21 cellular contexts compared by ENCODE assay signal in the genomic region with DNA sequence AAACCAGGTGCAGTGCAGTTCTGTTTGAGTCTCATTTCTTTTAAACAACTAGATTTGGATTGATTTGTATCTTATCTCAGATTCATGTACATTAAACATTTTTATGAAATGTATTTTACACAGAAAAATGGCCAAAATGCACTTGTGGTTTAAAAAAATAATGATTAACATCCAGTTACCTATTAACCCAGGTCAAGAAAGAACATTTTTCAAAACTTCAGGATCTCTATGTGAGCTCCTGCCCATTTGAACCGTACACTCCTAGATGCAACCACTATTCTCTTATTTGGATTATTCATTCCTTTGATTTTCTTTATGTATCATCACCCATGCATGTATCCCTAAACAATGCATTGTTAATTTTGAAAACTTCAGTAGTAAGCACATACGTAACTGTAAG. TPM values are rescaled to one million over a fixed set of nuclear protein-coding genes. Genes with fewer than 3 reads are reported as not detected.
DNase-seq lines count a peak whose midpoint lies in the region; ATAC-seq lines count a peak whose summit lies in the region.
"Had no signal": no experiment of that assay in that cellular context is flagged by ENCODE, and none has a peak within 500 bp of the region (broad histone marks: within the 10 kb centered on the region; RNA-seq: fewer than 3 reads in every experiment).

No MANE protein-coding gene starts in this region.

- no peak for ATAC-seq in activated T-cell treated with anti-CD3 and anti-CD28 coated beads, Interleukin-2, amount 50 U/mL, for 72 hours (replicated peaks in 1 of 2)
- peak; percentile 49 for ATAC-seq in HG03354 (IDR thresholded peaks at IDR 0.05; ENCODE audit: poor library complexity, severe bottlenecking, unreplicated experiment)
- ATAC-seq in left lobe of liver, result peak; percentile 89
- ATAC-seq in naive thymus-derived CD8-positive, alpha-beta T cell, result no peak
- ATAC-seq in HG02642 (IDR thresholded peaks at IDR 0.05; ENCODE audit: poor library complexity, unreplicated experiment), result no peak
- ATAC-seq in GM18498 (IDR thresholded peaks at IDR 0.05; ENCODE audit: unreplicated experiment), result no peak
- ATAC-seq: K562, Right ventricle myocardium inferior had no signal

- H3K27me3 Mint-ChIP-seq in activated T-cell treated with anti-CD3 and anti-CD28 coated beads, Interleukin-2, amount 50 U/mL, for 72 hours (ENCODE audit: low read depth), result no peaks in the 10 kb centered on the region
- no peaks in the 10 kb centered on the region for H3K27me3 Mint-ChIP-seq in naive thymus-derived CD8-positive, alpha-beta T cell

- H3K9me3 Mint-ChIP-seq in activated T-cell treated with anti-CD3 and anti-CD28 coated beads, Interleukin-2, amount 50 U/mL, for 72 hours, result no peaks in the 10 kb centered on the region
- H3K9me3 Mint-ChIP-seq in naive thymus-derived CD8-positive, alpha-beta T cell, result no peaks in the 10 kb centered on the region

- H3K4me1 Mint-ChIP-seq in activated T-cell treated with anti-CD3 and anti-CD28 coated beads, Interleukin-2, amount 50 U/mL, for 72 hours (ENCODE audit: low read depth), result peaks cover 44% of the 10 kb centered on the region
- peaks cover 11 to 63% (median 49%) of the 10 kb centered on the region in 4 donors for H3K4me1 Mint-ChIP-seq in naive thymus-derived CD8-positive, alpha-beta T cell

- H3K36me3 Mint-ChIP-seq in activated T-cell treated with anti-CD3 and anti-CD28 coated beads, Interleukin-2, amount 50 U/mL, for 72 hours (ENCODE audit: insufficient read depth in 2 of 2), result peaks cover 10 to 41% of the 10 kb centered on the region in 2 donors
- H3K36me3 Mint-ChIP-seq in naive thymus-derived CD8-positive, alpha-beta T cell, result peaks cover 8 to 86% (median 18%) of the 10 kb centered on the region in 3 donors

- POLR2A ChIA-PET in naive thymus-derived CD8-positive, alpha-beta T cell (lab: Charles Lee), result no interaction called here

- no peak overlapping the region for H3K4me3 Mint-ChIP-seq in activated T-cell treated with anti-CD3 and anti-CD28 coated beads, Interleukin-2, amount 50 U/mL, for 72 hours
- no peak overlapping the region for H3K4me3 Mint-ChIP-seq in naive thymus-derived CD8-positive, alpha-beta T cell

- peak overlapping the region; percentile 2 for H3K27ac Mint-ChIP-seq in activated T-cell treated with anti-CD3 and anti-CD28 coated beads, Interleukin-2, amount 50 U/mL, for 72 hours
- H3K27ac Mint-ChIP-seq in naive thymus-derived CD8-positive, alpha-beta T cell, result peak overlapping the region in 4 of 10 donors; percentile 16 to 80 (median 24)

- no peak for DNase-seq in activated T-cell treated with anti-CD3 and anti-CD28 coated beads, Interleukin-2, amount 50 U/mL, for 72 hours
- DNase-seq in activated T-cell treated with anti-CD3 and anti-CD28 coated beads, Interleukin-2, amount 50 U/mL, for 48 hours, result no peak
- DNase-seq in left lobe of liver (ENCODE audit: low spot score) (no peak), renal cortical epithelial cell (ENCODE audit: low read depth) (peak; percentile 55)
- no peak for DNase-seq in naive thymus-derived CD8-positive, alpha-beta T cell
- DNase-seq: BE2C, Caco-2, DND-41, H7, MM.1S, NCI-H1048, NCI-H1417 treated with DMSO at 0.1 percent for 48 hours, NCI-H187, NCI-H446 treated with DMSO at 0.1 percent for 48 hours, NCI-H526 treated with DMSO at 0.1 percent for 48 hours, OCI-M1 had no signal

RNA-seq across cellular contexts. Expression of a gene that starts 22.6 kb away (rescaled TPM):
- 10 to 100 TPM; 74.7 to 79.9 TPM for total RNA-seq in activated T-cell treated with anti-CD3 and anti-CD28 coated beads, Interleukin-2, amount 50 U/mL, for 72 hours
- total RNA-seq in left lobe of liver, result 12.0 TPM
- total RNA-seq in renal cortical epithelial cell, result 15.3 and 18.3 TPM in 2 replicates
- 10 to 100 TPM; 78.3 to 90.1 TPM for total RNA-seq in naive thymus-derived CD8-positive, alpha-beta T cell
- polyA plus RNA-seq in naive thymus-derived CD8-positive, alpha-beta T cell, result 100 to 1,000 TPM; 109 to 125 (median 113) TPM

Comparison
In these comparisons a context has a peak if more than half of its experiments do, and no peak if none do; other contexts are left out.
1. ATAC-seq: peak in HG03354 (single experiment) and left lobe of liver (single experiment); none in activated T-cell treated with anti-CD3 and anti-CD28 coated beads, Interleukin-2, amount 50 U/mL, for 72 hours (0 of 2), naive thymus-derived CD8-positive, alpha-beta T cell (0 of 2), HG02642 (single experiment) and GM18498 (single experiment).